6 cellular contexts compared by ENCODE assay signal in the genomic region with DNA sequence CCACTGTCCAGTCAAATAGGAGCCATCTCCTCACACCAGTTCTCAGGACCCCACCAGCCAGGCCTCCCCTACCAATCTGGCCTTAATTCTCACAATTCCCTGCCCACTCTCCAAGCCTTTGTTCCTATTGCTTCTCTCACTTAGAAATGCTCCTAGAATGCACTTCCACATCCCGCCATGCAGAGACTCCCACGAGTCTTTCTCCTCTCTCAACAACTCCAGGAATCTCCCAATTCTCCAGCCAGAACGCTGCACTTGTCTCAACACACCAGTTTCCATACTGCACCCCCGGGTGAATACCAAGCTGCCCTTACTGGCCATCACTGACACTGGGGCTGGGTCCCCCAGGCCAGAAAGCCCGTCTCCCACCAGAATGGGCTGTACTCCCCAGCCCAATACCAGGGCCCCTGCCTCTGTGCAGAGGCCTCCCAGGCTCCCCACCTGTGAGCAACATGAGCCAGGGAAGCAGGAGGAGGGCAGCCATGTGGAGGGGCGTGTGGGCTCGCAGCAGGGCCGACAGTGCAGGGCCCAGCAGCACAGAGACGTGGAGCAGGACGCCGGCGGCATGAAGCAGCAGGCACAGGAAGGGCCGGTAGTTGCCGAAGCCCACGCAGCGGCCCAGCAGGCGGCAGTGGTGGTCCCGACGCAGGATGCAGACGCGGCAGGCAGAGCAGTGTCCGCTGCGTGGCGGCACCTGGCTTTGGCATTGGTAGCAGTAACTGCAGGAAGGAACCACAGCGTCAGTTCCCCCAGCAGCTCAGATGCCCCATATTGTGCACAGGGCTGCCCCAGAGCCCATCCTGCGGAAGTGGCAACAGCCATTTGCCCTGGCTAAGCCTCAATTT.
DNase-seq lines count a peak whose midpoint lies in the region; ATAC-seq lines count a peak whose summit lies in the region.

No MANE protein-coding gene starts in this region.

- intact Hi-C loops in head of caudate nucleus (cut with DNase I), result no loop called here

- peaks cover 49% of the 10 kb centered on the region for H3K4me1 Mint-ChIP-seq in stimulated activated effector memory CD8-positive, alpha-beta T cell treated with anti-CD3 and anti-CD28 coated beads, Interleukin-12 subunit alpha, Interleukin-12 subunit beta, amount 100 ng/mL, for 72 hours

- H3K27ac Mint-ChIP-seq in stimulated activated effector memory CD8-positive, alpha-beta T cell treated with anti-CD3 and anti-CD28 coated beads, Interleukin-12 subunit alpha, Interleukin-12 subunit beta, amount 100 ng/mL, for 72 hours, result peak overlapping the region; percentile 90

- peaks cover 38% of the 10 kb centered on the region for H3K36me3 Mint-ChIP-seq in stimulated activated effector memory CD8-positive, alpha-beta T cell treated with anti-CD3 and anti-CD28 coated beads, Interleukin-12 subunit alpha, Interleukin-12 subunit beta, amount 100 ng/mL, for 72 hours

- H3K4me3 Mint-ChIP-seq in stimulated activated effector memory CD8-positive, alpha-beta T cell treated with anti-CD3 and anti-CD28 coated beads, Interleukin-12 subunit alpha, Interleukin-12 subunit beta, amount 100 ng/mL, for 72 hours, result peak overlapping the region; percentile 82

- ATAC-seq in stimulated activated effector memory CD8-positive, alpha-beta T cell treated with anti-CD3 and anti-CD28 coated beads, Interleukin-12 subunit alpha, Interleukin-12 subunit beta, amount 100 ng/mL, for 72 hours, result peak; percentile 60

- no peaks in the 10 kb centered on the region for H3K9me3 Mint-ChIP-seq in stimulated activated effector memory CD8-positive, alpha-beta T cell treated with anti-CD3 and anti-CD28 coated beads, Interleukin-12 subunit alpha, Interleukin-12 subunit beta, amount 100 ng/mL, for 72 hours

- DNase-seq in GM19238 (ENCODE audit: insufficient read length, low spot score), result peak; percentile 54
- peak; percentile 80 for DNase-seq in activated CD8-positive, alpha-beta memory T cell treated with anti-CD3 and anti-CD28 coated beads for 24 hours
- DNase-seq in head of caudate nucleus, result peak in 25 of 42 donors; percentile 13 to 64 (median 44)
- DNase-seq in stimulated activated effector memory CD8-positive, alpha-beta T cell treated with anti-CD3 and anti-CD28 coated beads, Interleukin-12 subunit alpha, Interleukin-12 subunit beta, amount 100 ng/mL, for 72 hours (ENCODE audit: low spot score in 2 of 2), result peak; percentile 38 to 79
- DNase-seq in NCI-H2081 (lab: John Stamatoyannopoulos, UW), result no peak
- DNase-seq in middle frontal gyrus (ENCODE audit: extremely low spot score, low spot score), result no peak

Comparison
In these comparisons a context has a peak if more than half of its experiments do, and no peak if none do; other contexts are left out.
1. DNase-seq: peak in GM19238 (single experiment), activated CD8-positive, alpha-beta memory T cell treated with anti-CD3 and anti-CD28 coated beads for 24 hours (single experiment), head of caudate nucleus (25 of 42) and stimulated activated effector memory CD8-positive, alpha-beta T cell treated with anti-CD3 and anti-CD28 coated beads, Interleukin-12 subunit alpha, Interleukin-12 subunit beta, amount 100 ng/mL, for 72 hours (2 of 2); none in NCI-H2081 (0 of 2) and middle frontal gyrus (single experiment).